17 cellular contexts compared by ENCODE assay signal in the genomic region with DNA sequence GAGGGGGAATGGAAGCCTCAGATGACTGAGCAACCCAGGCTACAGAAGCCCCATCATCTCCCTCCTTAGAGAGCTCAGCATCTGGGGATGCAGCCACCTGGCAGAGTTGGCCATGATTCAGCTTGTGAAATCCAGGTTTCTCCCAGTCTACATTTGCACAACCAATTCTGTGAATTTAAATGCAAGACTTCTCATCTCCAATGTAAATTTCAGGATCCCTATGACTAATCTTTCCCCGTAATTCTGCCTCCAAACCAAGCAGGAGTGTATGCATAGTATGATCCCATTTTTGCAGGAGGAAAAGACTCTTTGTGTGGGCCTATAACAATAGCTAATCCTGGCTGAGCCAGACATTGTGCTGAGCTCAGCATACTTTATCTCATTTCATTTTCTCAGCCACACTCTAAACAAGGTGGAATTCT.
DNase-seq lines count a peak whose midpoint lies in the region; ATAC-seq and TF ChIP-seq lines count a peak whose summit lies in the region.
"Had no signal": no experiment of that assay in that cellular context is flagged by ENCODE, and none has a peak within 500 bp of the region (broad histone marks: within the 10 kb centered on the region; RNA-seq: fewer than 3 reads in every experiment).

No MANE protein-coding gene starts in this region.

- peak; percentile 61 for DNase-seq in fibroblast of pulmonary artery (ENCODE audit: low read depth)
- no peak for DNase-seq in NCI-H510A treated with DMSO at 0.1 percent for 48 hours (lab: John Stamatoyannopoulos, UW)
- no peak for DNase-seq in activated T-cell treated with anti-CD3 and anti-CD28 coated beads, Interleukin-2, amount 50 U/mL, for 1 hour
- DNase-seq: activated CD4-positive, alpha-beta T cell treated with anti-CD3 and anti-CD28 coated beads, Interleukin-2, amount 10 ng/mL, durations not matched to agents 24 days and 14 days; activated naive CD4-positive, alpha-beta T cell treated with anti-CD3 and anti-CD28 coated beads, Interleukin-2, amount 10 ng/mL, durations not matched to agents 7 days and 5 days; colonic mucosa; DMS79; NCI-H2081 treated with DMSO at 0.1 percent for 48 hours; NCI-H526 treated with DMSO at 0.1 percent for 48 hours; stimulated activated CD4-positive, alpha-beta T cell treated with anti-CD3 and anti-CD28 coated beads, Interleukin-4, amount 100 ng/mL, for 24 hours had no signal

- CTCF ChIA-PET in HEK293 (lab: Yijun Ruan, JAX): interaction anchor here (0.6 to 9.5 kb wide), 10 partner anchors 10 to 126 kb away, joined by 3 to 212 read pairs (median 8); partner anchors contain the start of genes CSNK1A1 and IL17B

- TF ChIP-seq CTCF in HEK293 (tag by site-specific recombination; IDR thresholded peaks at IDR 0.05): no peak
- TF ChIP-seq CTCF in VCaP (conservative IDR thresholded peaks at IDR 0.05): no peak
- TF ChIP-seq CTCF in fibroblast of pulmonary artery (IDR thresholded peaks at IDR 0.05; ENCODE audit: low read length, missing control alignments): no peak

- no peaks in the 10 kb centered on the region for H3K36me3 ChIP-seq in HEK293 (ENCODE audit: control insufficient read depth in 2 of 2, insufficient read depth in 1 of 2, low read length in 2 of 2)
- H3K36me3 ChIP-seq in stomach smooth muscle (ENCODE audit: control insufficient read depth in 2 of 2, insufficient read depth in 2 of 2, low read length in 2 of 2): no peaks in the 10 kb centered on the region
- H3K36me3 ChIP-seq: colonic mucosa had no signal

- POLR2A ChIA-PET in HEK293 (lab: Yijun Ruan, JAX): interaction anchor here (2.5 kb wide), 1 partner anchor 112 kb away, joined by 6 read pairs; the partner anchor contains the start of gene CSNK1A1

- H3K9me3 ChIP-seq in HEK293 (ENCODE audit: control insufficient read depth, insufficient read depth, low read depth, low read length) (no peaks in the 10 kb centered on the region), stomach smooth muscle (ENCODE audit: control insufficient read depth in 2 of 2, low read length in 2 of 2) (no peaks in the 10 kb centered on the region)
- H3K9me3 ChIP-seq: colonic mucosa had no signal

- H3K27ac ChIP-seq in HEK293 (ENCODE audit: extremely low read depth, low read depth, low read length) (no peak overlapping the region), VCaP (peak overlapping the region; percentile 71), stomach smooth muscle (ENCODE audit: low read length) (peak overlapping the region; percentile 31)

- H3K9ac ChIP-seq in stomach smooth muscle (ENCODE audit: low read length in 2 of 2): no peak overlapping the region

- no peaks in the 10 kb centered on the region for H3K27me3 ChIP-seq in stomach smooth muscle (ENCODE audit: control insufficient read depth in 1 of 2, insufficient read depth in 2 of 2, low read length in 2 of 2)
- H3K27me3 ChIP-seq: colonic mucosa had no signal

- no peaks in the 10 kb centered on the region for H3K4me1 ChIP-seq in HEK293 (ENCODE audit: control insufficient read depth, insufficient read depth, low read length)
- H3K4me1 ChIP-seq in stomach smooth muscle (ENCODE audit: control insufficient read depth, insufficient read depth, low read length): peaks cover 53% of the 10 kb centered on the region
- H3K4me1 ChIP-seq: colonic mucosa had no signal

- no peak for ATAC-seq in GM21717 (IDR thresholded peaks at IDR 0.05; ENCODE audit: unreplicated experiment)
- ATAC-seq: left lobe of liver, Panc1, SK-N-SH treated with all-trans-retinoic acid at 6 μM for 48 hours had no signal

- no peak overlapping the region for H3K4me3 ChIP-seq in HEK293 (ENCODE audit: low read depth, low read length)
- H3K4me3 ChIP-seq in fibroblast of pulmonary artery (replicated peaks; ENCODE audit: low read depth, low read length): no peak overlapping the region
- no peak overlapping the region for H3K4me3 ChIP-seq in stomach smooth muscle (ENCODE audit: low read length in 2 of 2)
- H3K4me3 ChIP-seq: colonic mucosa had no signal

TF ChIP-seq in HEK293, 187 proteins besides CTCF, POLR2A, EP300 and RAD21:
- TF ChIP-seq ZNF112 (tag by site-specific recombination; IDR thresholded peaks at IDR 0.05) (no peak), ZBTB20 (tag by site-specific recombination; IDR thresholded peaks at IDR 0.05) (peak; percentile 46; the same call in 1 of the 2 replicates), ZNF596 (tag by site-specific recombination; IDR thresholded peaks at IDR 0.05) (no peak), MZF1 (tag by site-specific recombination; IDR thresholded peaks at IDR 0.05; ENCODE audit: borderline replicate concordance) (peak; percentile 85; the same call in 1 of the 2 replicates)
